In genomic region chr12:46209165-46209564, GRCh38 we compare ENCODE assay signal across 8 cellular contexts. TPM values are rescaled to one million over a fixed set of nuclear protein-coding genes. Genes with fewer than 3 reads are reported as not detected.
A peak's percentile ranks its signal among the peaks of the same experiment; 100 is the strongest.
DNase-seq lines count a peak whose midpoint lies in the region; ATAC-seq and TF ChIP-seq lines count a peak whose summit lies in the region.

No MANE protein-coding gene starts in this region.

- H3K9me3 ChIP-seq in CD8-positive, alpha-beta memory T cell (ENCODE audit: low read length), result no peaks in the 10 kb centered on the region
- no peaks in the 10 kb centered on the region for H3K9me3 ChIP-seq in HEK293 (ENCODE audit: control insufficient read depth, insufficient read depth, low read depth, low read length)
- H3K9me3 ChIP-seq in adipocyte (ENCODE audit: control insufficient read depth, low read length), result no peaks in the 10 kb centered on the region
- H3K9me3 ChIP-seq in muscle layer of duodenum (ENCODE audit: control insufficient read depth in 1 of 2, low read length in 2 of 2), result no peaks in the 10 kb centered on the region

- CTCF ChIA-PET in CD8-positive, alpha-beta memory T cell (lab: Charles Lee), result no interaction called here
- CTCF ChIA-PET in HEK293 (lab: Yijun Ruan, JAX), result interaction anchor here (0.6 kb wide), 1 partner anchor 678 kb away, joined by 3 read pairs; no protein-coding TSS in a partner anchor

- H3K27me3 Mint-ChIP-seq in CD8-positive, alpha-beta memory T cell, result no peaks in the 10 kb centered on the region

- peaks cover 15 to 88% (median 33%) of the 10 kb centered on the region in 3 donors for H3K36me3 Mint-ChIP-seq in CD8-positive, alpha-beta memory T cell

- no peak for TF ChIP-seq CTCF in HEK293 (tag by site-specific recombination; IDR thresholded peaks at IDR 0.05)

- H3K27ac Mint-ChIP-seq in CD8-positive, alpha-beta memory T cell, result peak overlapping the region; percentile 95 to 100 (median 99)

- peak in 1 of 5 donors; percentile 32 for DNase-seq in CD8-positive, alpha-beta memory T cell
- DNase-seq in adipocyte (ENCODE audit: low read depth) (peak; percentile 70), inferior parietal cortex (ENCODE audit: extremely low spot score) (no peak), GF-D8 (lab: John Stamatoyannopoulos, UW) (no peak)

- no peak for ATAC-seq in HG02759 (IDR thresholded peaks at IDR 0.05; ENCODE audit: unreplicated experiment)
- no peak for ATAC-seq in GM19328 (IDR thresholded peaks at IDR 0.05; ENCODE audit: unreplicated experiment)

- POLR2A ChIA-PET in CD8-positive, alpha-beta memory T cell (lab: Charles Lee), result interaction anchor here (1.1 to 1.3 kb wide), 2 partner anchors 54 to 60 kb away, joined by 3 to 4 read pairs; partner anchors contain the start of gene SLC38A1
- POLR2A ChIA-PET in HEK293 (lab: Yijun Ruan, JAX), result no interaction called here

- peak overlapping the region in 6 of 7 donors; percentile 8 to 79 (median 43) for H3K4me3 Mint-ChIP-seq in CD8-positive, alpha-beta memory T cell

- no peak overlapping the region for H3K9ac ChIP-seq in adipocyte (ENCODE audit: low read length)

- peaks cover 32% of the 10 kb centered on the region for H3K36me3 ChIP-seq in CD8-positive, alpha-beta memory T cell (ENCODE audit: insufficient read depth, low read length)
- H3K36me3 ChIP-seq in HEK293 (ENCODE audit: control insufficient read depth in 2 of 2, insufficient read depth in 1 of 2, low read length in 2 of 2), result peaks cover 2 to 41% of the 10 kb centered on the region in 2 experiments; a peak in 2 of 3 replicates
- H3K36me3 ChIP-seq in adipocyte (ENCODE audit: control insufficient read depth, insufficient read depth, low read length, severe bottlenecking), result peaks cover 14% of the 10 kb centered on the region
- H3K36me3 ChIP-seq in muscle layer of duodenum (ENCODE audit: control insufficient read depth in 1 of 2, insufficient read depth in 2 of 2, low read length in 2 of 2), result peaks cover 0 to 12% of the 10 kb centered on the region in 2 donors

- H3K4me1 ChIP-seq in CD8-positive, alpha-beta memory T cell (ENCODE audit: insufficient read depth, low read length), result peaks cover 68% of the 10 kb centered on the region
- peaks cover 10% of the 10 kb centered on the region for H3K4me1 ChIP-seq in HEK293 (ENCODE audit: control insufficient read depth, insufficient read depth, low read length)
- H3K4me1 ChIP-seq in adipocyte (ENCODE audit: control insufficient read depth, insufficient read depth, low read length), result peaks cover 23% of the 10 kb centered on the region
- peaks cover 6 to 24% of the 10 kb centered on the region in 2 donors for H3K4me1 ChIP-seq in muscle layer of duodenum (ENCODE audit: control insufficient read depth in 1 of 2, insufficient read depth in 2 of 2, low read length in 2 of 2)

- no peaks in the 10 kb centered on the region for H3K27me3 ChIP-seq in CD8-positive, alpha-beta memory T cell (ENCODE audit: insufficient read depth, low read length, poor library complexity, severe bottlenecking)
- no peaks in the 10 kb centered on the region for H3K27me3 ChIP-seq in adipocyte (replicated peaks; ENCODE audit: control insufficient read depth, insufficient read depth, low read length)
- no peaks in the 10 kb centered on the region for H3K27me3 ChIP-seq in muscle layer of duodenum (ENCODE audit: low read depth, low read length)

- no peaks in the 10 kb centered on the region for H3K9me3 Mint-ChIP-seq in CD8-positive, alpha-beta memory T cell

- H3K4me1 Mint-ChIP-seq in CD8-positive, alpha-beta memory T cell, result peaks cover 83 to 100% (median 89%) of the 10 kb centered on the region in 3 donors

- no peak overlapping the region for H3K27ac ChIP-seq in CD8-positive, alpha-beta memory T cell (ENCODE audit: low read depth, low read length)
- H3K27ac ChIP-seq in HEK293 (ENCODE audit: extremely low read depth, low read depth, low read length) (no peak overlapping the region), muscle layer of duodenum (ENCODE audit: low read length) (peak overlapping the region; percentile 71)

- H3K4me3 ChIP-seq in CD8-positive, alpha-beta memory T cell (ENCODE audit: low read length), result no peak overlapping the region
- H3K4me3 ChIP-seq in HEK293 (ENCODE audit: low read depth, low read length) (no peak overlapping the region), adipocyte (ENCODE audit: low read length) (peak overlapping the region; percentile 19), muscle layer of duodenum (ENCODE audit: low read depth in 1 of 2, low read length in 2 of 2) (no peak overlapping the region)

TF ChIP-seq in HEK293, 187 proteins besides CTCF, POLR2A, EP300 and RAD21:
- TF ChIP-seq PRDM6 (tag by site-specific recombination; IDR thresholded peaks at IDR 0.05), result peak; percentile 17; the same call in 1 of the 2 replicates
- no peak for TF ChIP-seq TCF7L2 (IDR thresholded peaks at IDR 0.05; ENCODE audit: borderline replicate concordance, low read depth, low read length)

RNA-seq across cellular contexts. Expression of gene SLC38A1, which starts 59.7 kb away (rescaled TPM):
- 100 to 1,000 TPM; 233 to 242 TPM for total RNA-seq in CD8-positive, alpha-beta memory T cell
- 252 TPM for polyA plus RNA-seq in CD8-positive, alpha-beta memory T cell
